Comparison of ENCODE assay signal across 23 cellular contexts in genomic region chr5:6190838-6191237, GRCh38.
DNase-seq lines count a peak whose midpoint lies in the region; ATAC-seq and TF ChIP-seq lines count a peak whose summit lies in the region.
"Had no signal": no experiment of that assay in that cellular context is flagged by ENCODE, and none has a peak within 500 bp of the region (broad histone marks: within the 10 kb centered on the region; RNA-seq: fewer than 3 reads in every experiment).

No MANE protein-coding gene starts in this region.

- H3K4ac ChIP-seq in H9 (ENCODE audit: low read depth, low read length): no peak overlapping the region

- H2BK15ac ChIP-seq in H9 (ENCODE audit: low read depth, low read length): no peak overlapping the region

- no peaks in the 10 kb centered on the region for H3K79me1 ChIP-seq in H9 (ENCODE audit: insufficient read depth, low read depth, low read length, poor library complexity, severe bottlenecking)

- no peak overlapping the region for H3K9ac ChIP-seq in BLaER1 treated with 17β-estradiol and CSF1 and Interleukin-3, amounts not matched to agents 10 nM and 100 nM
- no peak overlapping the region for H3K9ac ChIP-seq in H9 (ENCODE audit: extremely low read depth, insufficient read length, low read length)
- H3K9ac ChIP-seq: GM23248 had no signal

- H4K20me1 ChIP-seq in BLaER1 treated with 17β-estradiol and CSF1 and Interleukin-3, amounts not matched to agents 10 nM and 100 nM: no peaks in the 10 kb centered on the region
- no peaks in the 10 kb centered on the region for H4K20me1 ChIP-seq in H9 (ENCODE audit: control insufficient read depth, insufficient read depth, insufficient read length)

- H3K27ac ChIP-seq in BLaER1 treated with 17β-estradiol and CSF1 and Interleukin-3, amounts not matched to agents 10 nM and 100 nM: peak overlapping the region in 1 of 11 experiments; percentile 31; a peak in 4 of 22 replicates
- no peak overlapping the region for H3K27ac ChIP-seq in H9 (ENCODE audit: insufficient read length, low read depth, low read length)
- no peak overlapping the region for H3K27ac ChIP-seq in esophagus muscularis mucosa (replicated peaks in 1 of 4)
- H3K27ac ChIP-seq: GM23248, HL-60, RWPE1 had no signal

- no peaks in the 10 kb centered on the region for H3K23me2 ChIP-seq in H9 (ENCODE audit: insufficient read length, low read depth, low read length, poor library complexity, severe bottlenecking)

- no peaks in the 10 kb centered on the region for H3K9me3 Mint-ChIP-seq in H9
- no peaks in the 10 kb centered on the region for H3K9me3 Mint-ChIP-seq in activated CD8-positive, alpha-beta T cell treated with anti-CD3 and anti-CD28 coated beads, Interleukin-2, amount 10 ng/mL, durations not matched to agents 7 days and 5 days (ENCODE audit: insufficient read depth)
- H3K9me3 Mint-ChIP-seq: T-helper 2 cell treated with Interferon-gamma antibody and Interleukin-4, amounts not matched to agents 5 μg/mL and 100 μg/mL, for 36 hours had no signal

- TF ChIP-seq CTCF in H9 (conservative IDR thresholded peaks at IDR 0.05) (no peak), esophagus muscularis mucosa (IDR thresholded peaks at IDR 0.05) (no peak)

- CTCF ChIA-PET in activated CD8-positive, alpha-beta T cell treated with anti-CD3 and anti-CD28 coated beads, Interleukin-2, amount 10 ng/mL, durations not matched to agents 7 days and 5 days (lab: Charles Lee): no interaction called here

- no peak overlapping the region for H3K14ac ChIP-seq in H9 (ENCODE audit: insufficient read depth, low read length)

- no peak overlapping the region for H2BK20ac ChIP-seq in H9 (ENCODE audit: low read depth, low read length, poor library complexity, severe bottlenecking)

- H3K27me3 ChIP-seq in BLaER1 treated with 17β-estradiol and CSF1 and Interleukin-3, amounts not matched to agents 10 nM and 100 nM: no peaks in the 10 kb centered on the region
- H3K27me3 ChIP-seq in H9 (ENCODE audit: insufficient read depth, low read length) (no peaks in the 10 kb centered on the region), esophagus muscularis mucosa (peaks cover 0 to 3% (median 0%) of the 10 kb centered on the region in 4 donors)

- WGBS in H9 (ENCODE audit: extremely low coverage, insufficient read length, low lambda C conversion rate): no CpG with 5 or more reads among the region's 7 CpGs
- 83% methylated on average over 7 of the region's 7 CpGs for WGBS in esophagus muscularis mucosa

- H3K27me3 Mint-ChIP-seq in H9 (ENCODE audit: low read depth): no peaks in the 10 kb centered on the region
- H3K27me3 Mint-ChIP-seq in activated CD8-positive, alpha-beta T cell treated with anti-CD3 and anti-CD28 coated beads, Interleukin-2, amount 10 ng/mL, durations not matched to agents 7 days and 5 days (ENCODE audit: low read depth): no peaks in the 10 kb centered on the region

- H3K18ac ChIP-seq in H9 (ENCODE audit: insufficient read length, low read depth, low read length): no peak overlapping the region

- H2AFZ ChIP-seq in H9 (ENCODE audit: low read length): no peak overlapping the region
- H2AFZ ChIP-seq: GM23248 had no signal

- 0 out of 7 replicates have a peak overlapping the region, but pooled peaks of 1 of the 3 experiments have one; percentile 81 for H3K27ac Mint-ChIP-seq in H9
- H3K27ac Mint-ChIP-seq in activated CD8-positive, alpha-beta T cell treated with anti-CD3 and anti-CD28 coated beads, Interleukin-2, amount 10 ng/mL, durations not matched to agents 7 days and 5 days: no peak overlapping the region
- H3K27ac Mint-ChIP-seq: CD14-positive monocyte; T-helper 2 cell treated with Interferon-gamma antibody and Interleukin-4, amounts not matched to agents 5 μg/mL and 100 μg/mL, for 36 hours had no signal

- DNase-seq in H9: peak; percentile 51
- peak; percentile 92 for DNase-seq in NCI-H510A (lab: John Stamatoyannopoulos, UW)
- DNase-seq in esophagus muscularis mucosa (ENCODE audit: extremely low spot score): peak; percentile 74
- DNase-seq in amygdala (lab: John Stamatoyannopoulos, UW): no peak
- DNase-seq in CD1c-positive myeloid dendritic cell (ENCODE audit: extremely low spot score): no peak
- DNase-seq in activated CD8-positive, alpha-beta T cell treated with anti-CD3 and anti-CD28 coated beads, Interleukin-2, amount 10 ng/mL, durations not matched to agents 7 days and 5 days: no peak
- DNase-seq: DMS53, GM23248, HCEC 1CT, NCI-H1048, NCI-H1436, NCI-H1930, NCI-H2171, NCI-H226, NCI-H526, SHP77 treated with DMSO at 0.1 percent for 48 hours, T-helper 1 cell had no signal

- H3K4me1 Mint-ChIP-seq in H9: peaks cover 11 to 15% of the 10 kb centered on the region in 2 experiments
- no peaks in the 10 kb centered on the region for H3K4me1 Mint-ChIP-seq in activated CD8-positive, alpha-beta T cell treated with anti-CD3 and anti-CD28 coated beads, Interleukin-2, amount 10 ng/mL, durations not matched to agents 7 days and 5 days (ENCODE audit: low read depth)
- H3K4me1 Mint-ChIP-seq: CD14-positive monocyte had no signal

- H3T11ph ChIP-seq in H9 (ENCODE audit: low read length): no peak overlapping the region

- H2BK12ac ChIP-seq in H9 (ENCODE audit: insufficient read length, low read depth, low read length): no peak overlapping the region

- H3K79me2 ChIP-seq in H9 (ENCODE audit: insufficient read depth, low read length): no peaks in the 10 kb centered on the region

- H4K8ac ChIP-seq in H9 (replicated peaks; ENCODE audit: insufficient read length, low read depth, low read length): no peak overlapping the region

- ATAC-seq in activated CD8-positive, alpha-beta T cell treated with anti-CD3 and anti-CD28 coated beads, Interleukin-2, amount 10 ng/mL, durations not matched to agents 7 days and 5 days: no peak
- ATAC-seq: Panc1 had no signal

- H3K4me1 ChIP-seq in BLaER1 treated with 17β-estradiol and CSF1 and Interleukin-3, amounts not matched to agents 10 nM and 100 nM: peaks cover 12 to 63% (median 51%) of the 10 kb centered on the region in 10 experiments
- H3K4me1 ChIP-seq in H9 (ENCODE audit: insufficient read depth, low read length): no peaks in the 10 kb centered on the region
- no peaks in the 10 kb centered on the region for H3K4me1 ChIP-seq in esophagus muscularis mucosa

- TF ChIP-seq EP300 in esophagus muscularis mucosa (IDR thresholded peaks at IDR 0.05): no peak

- peak overlapping the region in 8 of 11 experiments; percentile 34 to 95 (median 54); a peak in 16 of 22 replicates for H3K4me2 ChIP-seq in BLaER1 treated with 17β-estradiol and CSF1 and Interleukin-3, amounts not matched to agents 10 nM and 100 nM
- H3K4me2 ChIP-seq in H9 (ENCODE audit: insufficient read depth, insufficient read length, low read length): no peak overlapping the region

- no peak overlapping the region for H3K4me3 Mint-ChIP-seq in H9
- no peak overlapping the region for H3K4me3 Mint-ChIP-seq in activated CD8-positive, alpha-beta T cell treated with anti-CD3 and anti-CD28 coated beads, Interleukin-2, amount 10 ng/mL, durations not matched to agents 7 days and 5 days
- H3K4me3 Mint-ChIP-seq: CD14-positive monocyte; T-helper 2 cell treated with Interferon-gamma antibody and Interleukin-4, amounts not matched to agents 5 μg/mL and 100 μg/mL, for 36 hours had no signal

- H2BK5ac ChIP-seq in H9 (ENCODE audit: insufficient read length, low read length): no peak overlapping the region

- no peak overlapping the region for H3K4me3 ChIP-seq in BLaER1 treated with 17β-estradiol and CSF1 and Interleukin-3, amounts not matched to agents 10 nM and 100 nM
- no peak overlapping the region for H3K4me3 ChIP-seq in esophagus muscularis mucosa
- H3K4me3 ChIP-seq: GM23248 had no signal

- H3K56ac ChIP-seq in H9 (ENCODE audit: insufficient read length, low read depth, low read length): no peak overlapping the region

- intact Hi-C loops in esophagus muscularis mucosa (cut with DNase I): no loop called here

- no peak overlapping the region for H4K5ac ChIP-seq in H9 (ENCODE audit: insufficient read length, low read depth, low read length)

- H3K36me3 Mint-ChIP-seq in H9 (ENCODE audit: insufficient read depth in 1 of 3, low read depth in 3 of 3): no peaks in the 10 kb centered on the region; a peak in 1 of 7 replicates
- H3K36me3 Mint-ChIP-seq in activated CD8-positive, alpha-beta T cell treated with anti-CD3 and anti-CD28 coated beads, Interleukin-2, amount 10 ng/mL, durations not matched to agents 7 days and 5 days (ENCODE audit: low read depth): no peaks in the 10 kb centered on the region
- H3K36me3 Mint-ChIP-seq: CD14-positive monocyte had no signal

- no peak for TF ChIP-seq POLR2A in esophagus muscularis mucosa (IDR thresholded peaks at IDR 0.05; ENCODE audit: low read depth)

- H2AK5ac ChIP-seq in H9 (ENCODE audit: insufficient read length, low read length): no peak overlapping the region

- no peak overlapping the region for H2BK120ac ChIP-seq in H9 (ENCODE audit: low read depth, low read length, poor library complexity, severe bottlenecking)

- H3K36me3 ChIP-seq in BLaER1 treated with 17β-estradiol and CSF1 and Interleukin-3, amounts not matched to agents 10 nM and 100 nM: no peaks in the 10 kb centered on the region
- no peaks in the 10 kb centered on the region for H3K36me3 ChIP-seq in esophagus muscularis mucosa

- no peak overlapping the region for H4K91ac ChIP-seq in H9 (ENCODE audit: insufficient read length, low read depth, low read length)

- no peak overlapping the region for H3K23ac ChIP-seq in H9 (ENCODE audit: insufficient read length, low read depth, low read length)

- H3K9me3 ChIP-seq in BLaER1 treated with 17β-estradiol and CSF1 and Interleukin-3, amounts not matched to agents 10 nM and 100 nM (replicated peaks in 1 of 11): peaks cover 0 to 6% (median 0%) of the 10 kb centered on the region in 11 experiments; a peak in 3 of 22 replicates
- H3K9me3 ChIP-seq in H9 (ENCODE audit: control insufficient read depth, low read depth, low read length): no peaks in the 10 kb centered on the region
- H3K9me3 ChIP-seq in esophagus muscularis mucosa: no peaks in the 10 kb centered on the region

- POLR2A ChIA-PET in activated CD8-positive, alpha-beta T cell treated with anti-CD3 and anti-CD28 coated beads, Interleukin-2, amount 10 ng/mL, durations not matched to agents 7 days and 5 days (lab: Charles Lee): no interaction called here

Comparison
In these comparisons a context has a peak if more than half of its experiments do, and no peak if none do; other contexts are left out.
1. DNase-seq: peak in H9 (single experiment), NCI-H510A (single experiment) and esophagus muscularis mucosa (single experiment); none in amygdala (0 of 56), CD1c-positive myeloid dendritic cell (single experiment) and activated CD8-positive, alpha-beta T cell treated with anti-CD3 and anti-CD28 coated beads, Interleukin-2, amount 10 ng/mL, durations not matched to agents 7 days and 5 days (single experiment).